Comparison of ENCODE assay signal across 1 cellular context in the genomic region with DNA sequence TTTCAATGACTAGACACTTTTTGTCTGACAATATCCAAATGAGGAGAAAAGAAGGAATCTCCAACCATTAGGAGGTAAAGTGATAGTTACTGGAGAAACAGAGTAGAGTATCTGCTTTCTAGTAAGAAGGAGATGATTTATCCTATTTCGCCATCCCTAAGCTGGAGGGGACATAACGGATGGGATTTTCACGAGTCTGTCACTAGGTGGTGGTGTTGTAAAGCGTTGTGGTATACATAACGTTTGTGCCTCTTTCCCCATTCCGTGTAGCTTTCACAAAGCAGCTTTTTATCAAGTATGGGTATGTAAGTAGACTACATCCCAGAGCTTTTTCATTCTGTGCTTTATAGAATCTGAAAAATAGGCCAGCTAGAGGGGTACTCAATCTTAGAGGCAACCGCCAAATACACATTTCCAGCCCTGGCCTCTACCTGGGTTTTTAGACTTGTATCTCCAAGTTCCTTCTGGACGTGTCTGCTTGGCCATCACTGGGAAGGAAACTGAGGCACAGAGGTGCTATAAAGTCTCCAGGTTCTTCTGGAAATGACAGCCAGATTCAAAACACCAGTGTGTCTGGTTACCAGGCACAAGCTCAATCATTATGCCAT.
TF ChIP-seq lines count a peak whose summit lies in the region.

No MANE protein-coding gene starts in this region.

TF ChIP-seq in WTC11, 78 proteins besides CTCF, POLR2A, EP300 and RAD21 (continued from another document):
- TF ChIP-seq, protein P1, sequence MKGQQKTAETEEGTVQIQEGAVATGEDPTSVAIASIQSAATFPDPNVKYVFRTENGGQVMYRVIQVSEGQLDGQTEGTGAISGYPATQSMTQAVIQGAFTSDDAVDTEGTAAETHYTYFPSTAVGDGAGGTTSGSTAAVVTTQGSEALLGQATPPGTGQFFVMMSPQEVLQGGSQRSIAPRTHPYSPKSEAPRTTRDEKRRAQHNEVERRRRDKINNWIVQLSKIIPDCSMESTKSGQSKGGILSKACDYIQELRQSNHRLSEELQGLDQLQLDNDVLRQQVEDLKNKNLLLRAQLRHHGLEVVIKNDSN (CRISPR knock-in tag; IDR thresholded peaks at IDR 0.05): no peak
- TF ChIP-seq ZNF263 (CRISPR knock-in tag; IDR thresholded peaks at IDR 0.05; ENCODE audit: low read depth) (no peak), MXD4 (CRISPR knock-in tag; IDR thresholded peaks at IDR 0.05; ENCODE audit: borderline replicate concordance) (no peak), ATF1 (CRISPR knock-in tag; IDR thresholded peaks at IDR 0.05) (no peak), SOX15 (CRISPR knock-in tag; IDR thresholded peaks at IDR 0.05) (no peak)
TF ChIP-seq in WTC11: peak in this region for 0.
